21 cellular contexts compared by ENCODE assay signal in genomic region chr19:50564229-50565105, GRCh38. TPM values are rescaled to one million over a fixed set of nuclear protein-coding genes. Genes with fewer than 3 reads are reported as not detected.
"Had no signal": no experiment of that assay in that cellular context is flagged by ENCODE, and none has a peak within 500 bp of the region (broad histone marks: within the 10 kb centered on the region; RNA-seq: fewer than 3 reads in every experiment).

No MANE protein-coding gene starts in this region.

- DNase-seq: activated CD4-positive, alpha-beta T cell treated with anti-CD3 and anti-CD28 coated beads, Interleukin-2, amount 50 U/mL, for 48 hours; activated naive CD4-positive, alpha-beta T cell treated with Interleukin-2 at 50 U/mL for 16 hours; esophagus squamous epithelium; mucosa of descending colon; naive thymus-derived CD8-positive, alpha-beta T cell; ovary; right lobe of liver; stimulated activated CD4-positive, alpha-beta T cell treated with anti-CD3 and anti-CD28 coated beads, Interleukin-4, amount 100 ng/mL, for 4 hours; stimulated activated CD8-positive, alpha-beta memory T cell treated with anti-CD3 and anti-CD28 coated beads, Interleukin-4, amount 100 ng/mL, for 48 hours; stimulated activated naive CD4-positive, alpha-beta T cell treated with Interleukin-2 at 50 U/mL for 16 hours; T-helper 9 cell; trophoblast cell had no signal

- FAIRE-seq: astrocyte had no signal

- H3K4me1 ChIP-seq: right lobe of liver had no signal

- H3K4me3 Mint-ChIP-seq: naive thymus-derived CD8-positive, alpha-beta T cell had no signal

- H3K9me3 ChIP-seq: esophagus squamous epithelium, mucosa of descending colon, ovary, right lobe of liver had no signal

- H3K27me3 ChIP-seq: ovary had no signal

- H3K4me2 ChIP-seq: smooth muscle cell had no signal

- H3K27ac Mint-ChIP-seq: activated T-helper 17 cell treated with anti-CD3 and anti-CD28 coated beads, Interleukin-2, amount 50 U/mL, for 72 hours had no signal

- H3K4me3 ChIP-seq: esophagus squamous epithelium, mucosa of descending colon, ovary, right lobe of liver, smooth muscle cell had no signal

- ATAC-seq: activated CD4-positive, CD25-positive, alpha-beta regulatory T cell treated with anti-CD3 and anti-CD28 coated beads, Interleukin-2, amount 50 U/mL, for 24 hours; mucosa of descending colon; naive thymus-derived CD8-positive, alpha-beta T cell; right lobe of liver had no signal

- H3K36me3 ChIP-seq: esophagus squamous epithelium, ovary, right lobe of liver had no signal

- H3K9me3 Mint-ChIP-seq: activated T-helper 17 cell treated with anti-CD3 and anti-CD28 coated beads, Interleukin-2, amount 50 U/mL, for 72 hours had no signal

- H3K27ac ChIP-seq: esophagus squamous epithelium, ovary, right lobe of liver had no signal

RNA-seq across cellular contexts. Expression of gene LRRC4B, which starts 3.8 kb away (rescaled TPM):
- total RNA-seq: activated T-helper 17 cell treated with anti-CD3 and anti-CD28 coated beads, Interleukin-2, amount 50 U/mL, for 72 hours; astrocyte; dermis microvascular lymphatic vessel endothelial cell; fibroblast of villous mesenchyme; lung microvascular endothelial cell; naive thymus-derived CD8-positive, alpha-beta T cell had no signal
- polyA plus RNA-seq: naive thymus-derived CD8-positive, alpha-beta T cell had no signal

RNA-seq across cellular contexts. Expression of gene ASPDH, which starts 50.8 kb away (rescaled TPM):
- total RNA-seq: activated T-helper 17 cell treated with anti-CD3 and anti-CD28 coated beads, Interleukin-2, amount 50 U/mL, for 72 hours; astrocyte; chondrocyte; dermis microvascular lymphatic vessel endothelial cell; esophagus squamous epithelium; fibroblast of villous mesenchyme; lung microvascular endothelial cell; mucosa of descending colon; naive thymus-derived CD8-positive, alpha-beta T cell; ovary; pulmonary artery endothelial cell; smooth muscle cell had no signal
- polyA plus RNA-seq: ovary, smooth muscle cell had no signal

RNA-seq across cellular contexts. Expression of gene JOSD2, which starts 53.5 kb away (rescaled TPM):
- total RNA-seq: astrocyte had no signal
